ENCODE assay signal across 23 cellular contexts in the genomic region with DNA sequence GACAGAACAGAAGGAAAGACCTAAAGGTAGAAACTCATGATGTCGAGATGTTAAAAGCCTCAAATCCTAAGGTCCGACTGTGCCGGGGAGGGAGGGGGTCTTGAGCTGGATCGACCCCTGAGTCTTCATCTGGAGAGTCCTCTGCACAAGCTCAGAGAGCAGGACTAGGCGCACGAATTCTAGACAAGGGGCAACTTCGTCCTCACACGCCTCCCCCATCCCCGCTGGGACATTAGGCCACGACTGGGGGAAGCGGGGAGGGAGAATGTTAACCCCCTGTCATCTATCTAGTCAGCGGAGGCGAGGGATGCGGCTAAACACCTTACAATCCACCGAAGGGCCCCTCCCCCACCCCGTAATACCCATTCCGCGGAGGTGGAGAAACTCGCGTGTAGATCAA.
"Had no signal": no experiment of that assay in that cellular context is flagged by ENCODE, and none has a peak within 500 bp of the region (broad histone marks: within the 10 kb centered on the region; RNA-seq: fewer than 3 reads in every experiment).

No MANE protein-coding gene starts in this region.

- H2AFZ ChIP-seq: hepatocyte had no signal

- ATAC-seq: activated CD8-positive, alpha-beta T cell treated with anti-CD3 and anti-CD28 coated beads, Interleukin-2, amount 10 ng/mL, durations not matched to agents 7 days and 5 days; activated naive CD4-positive, alpha-beta T cell treated with anti-CD3 and anti-CD28 coated beads, Interleukin-2, amount 50 U/mL, for 72 hours; left cardiac atrium; pancreas; right lobe of liver had no signal

- H3K36me3 ChIP-seq: ascending aorta, brain microvascular endothelial cell, pancreas, right lobe of liver, tibial artery had no signal

- DNase-seq: activated CD4-positive, alpha-beta T cell treated with anti-CD3 and anti-CD28 coated beads for 1 hour; activated CD4-positive, alpha-beta T cell treated with anti-CD3 and anti-CD28 coated beads, Interleukin-2, amount 50 U/mL, for 1 hour; activated CD8-positive, alpha-beta T cell treated with anti-CD3 and anti-CD28 coated beads, Interleukin-2, amount 10 ng/mL, durations not matched to agents 7 days and 5 days; brain microvascular endothelial cell; central memory CD4-positive, alpha-beta T cell; dermis blood vessel endothelial cell; effector CD8-positive, alpha-beta T cell; islet precursor cell; left cardiac atrium; nephron progenitor cell; right lobe of liver; stimulated activated CD4-positive, alpha-beta T cell treated with anti-CD3 and anti-CD28 coated beads, Interleukin-1b, Interleukin-23, amount 100 ng/mL, for 48 hours; substantia nigra; tibial artery had no signal

- H3K36me3 Mint-ChIP-seq: memory B cell had no signal

- H3K4me1 ChIP-seq: foreskin keratinocyte, pancreas had no signal

- H3K27ac ChIP-seq: ascending aorta, brain microvascular endothelial cell, foreskin keratinocyte, hepatocyte, pancreas, right lobe of liver, skin epidermis, tibial artery, VCaP had no signal

- H3K4me3 ChIP-seq: ascending aorta, hepatocyte, pancreas, right lobe of liver, skin epidermis, tibial artery had no signal

- H3K9me3 Mint-ChIP-seq: memory B cell; stimulated activated naive CD8-positive, alpha-beta T cell treated with anti-CD3 and anti-CD28 coated beads, Interleukin-15, Interleukin-2, amounts not matched to agents 100 ng/mL and 50 ng/mL, for 24 hours had no signal

- H3K27ac Mint-ChIP-seq: activated CD8-positive, alpha-beta T cell treated with anti-CD3 and anti-CD28 coated beads, Interleukin-2, amount 10 ng/mL, durations not matched to agents 7 days and 5 days; activated naive CD4-positive, alpha-beta T cell treated with anti-CD3 and anti-CD28 coated beads, Interleukin-2, amount 50 U/mL, for 72 hours; memory B cell; nephron progenitor cell; stimulated activated naive CD8-positive, alpha-beta T cell treated with anti-CD3 and anti-CD28 coated beads, Interleukin-15, Interleukin-2, amounts not matched to agents 100 ng/mL and 50 ng/mL, for 24 hours had no signal

- H3K4me3 Mint-ChIP-seq: activated CD8-positive, alpha-beta T cell treated with anti-CD3 and anti-CD28 coated beads, Interleukin-2, amount 10 ng/mL, durations not matched to agents 7 days and 5 days; memory B cell; nephron progenitor cell had no signal

- H3K9me3 ChIP-seq: ascending aorta, pancreas, right lobe of liver, tibial artery had no signal

- H3K79me2 ChIP-seq: hepatocyte had no signal

- H3K4me2 ChIP-seq: hepatocyte had no signal
